14 cellular contexts compared by ENCODE assay signal in genomic region chr4:99943904-99944437, GRCh38. TPM values are rescaled to one million over a fixed set of nuclear protein-coding genes. Genes with fewer than 3 reads are reported as not detected.
DNase-seq lines count a peak whose midpoint lies in the region; ATAC-seq and TF ChIP-seq lines count a peak whose summit lies in the region.
"Had no signal": no experiment of that assay in that cellular context is flagged by ENCODE, and none has a peak within 500 bp of the region (broad histone marks: within the 10 kb centered on the region; RNA-seq: fewer than 3 reads in every experiment).

No MANE protein-coding gene starts in this region.

- ATAC-seq in GM18870 (IDR thresholded peaks at IDR 0.05; ENCODE audit: unreplicated experiment) (peak; percentile 28), naive B cell (ENCODE audit: low read depth in 2 of 2) (no peak), GM19395 (IDR thresholded peaks at IDR 0.05; ENCODE audit: unreplicated experiment) (no peak)
- ATAC-seq: esophagus mucosa, Panc1 had no signal

- H3K27me3 Mint-ChIP-seq in Caco-2 (ENCODE audit: insufficient read depth, unreplicated experiment), result no peaks in the 10 kb centered on the region
- no peaks in the 10 kb centered on the region for H3K27me3 Mint-ChIP-seq in activated CD4-positive, alpha-beta memory T cell treated with anti-CD3 and anti-CD28 coated beads, Interleukin-2, amount 10 ng/mL, durations not matched to agents 7 days and 5 days
- H3K27me3 Mint-ChIP-seq in naive B cell, result no peaks in the 10 kb centered on the region

- H3K27ac ChIP-seq in coronary artery (no peak overlapping the region), uterus (no peak overlapping the region)
- H3K27ac ChIP-seq: testis had no signal

- H3K9me3 Mint-ChIP-seq in Caco-2 (ENCODE audit: unreplicated experiment) (no peaks in the 10 kb centered on the region), naive B cell (no peaks in the 10 kb centered on the region)
- H3K9me3 Mint-ChIP-seq in activated CD4-positive, alpha-beta memory T cell treated with anti-CD3 and anti-CD28 coated beads, Interleukin-2, amount 10 ng/mL, durations not matched to agents 7 days and 5 days, result no peaks in the 10 kb centered on the region

- TF ChIP-seq CTCF in Caco-2 (IDR thresholded peaks at IDR 0.05; ENCODE audit: insufficient read depth in 1 of 2, low read depth in 1 of 2, low read length in 1 of 2, severe bottlenecking in 1 of 2, unreplicated experiment in 1 of 2) (no peak), coronary artery (IDR thresholded peaks at IDR 0.05) (no peak), uterus (IDR thresholded peaks at IDR 0.05) (no peak)

- CTCF ChIA-PET in Caco-2 (lab: Charles Lee), result no interaction called here
- CTCF ChIA-PET in activated CD4-positive, alpha-beta memory T cell treated with anti-CD3 and anti-CD28 coated beads, Interleukin-2, amount 10 ng/mL, durations not matched to agents 7 days and 5 days (lab: Charles Lee), result interaction anchor here (1.4 kb wide), 1 partner anchor 128 kb away, joined by 3 read pairs; the partner anchor contains the start of gene DAPP1

- H3K4me1 Mint-ChIP-seq in Caco-2 (ENCODE audit: low read depth, unreplicated experiment) (no peaks in the 10 kb centered on the region), naive B cell (peaks cover 24 to 41% (median 40%) of the 10 kb centered on the region in 3 donors)
- peaks cover 59% of the 10 kb centered on the region for H3K4me1 Mint-ChIP-seq in activated CD4-positive, alpha-beta memory T cell treated with anti-CD3 and anti-CD28 coated beads, Interleukin-2, amount 10 ng/mL, durations not matched to agents 7 days and 5 days

- peaks cover 16% of the 10 kb centered on the region; the same call in 1 of the 2 replicates for H3K4me1 ChIP-seq in Caco-2
- H3K4me1 ChIP-seq in uterus, result no peaks in the 10 kb centered on the region

- intact Hi-C loops in Caco-2 (cut with micrococcal nuclease; ENCODE audit: unreplicated experiment) (no loop called here), uterus (cut with DNase I; ENCODE audit: low total_unique reads) (loop anchor here (10.0 kb wide), 1 partner anchor 49 kb away; the partner anchor contains the start of gene LAMTOR3)

- H3K4me3 ChIP-seq in Caco-2 (ENCODE audit: low read depth, low read length) (no peak overlapping the region), coronary artery (no peak overlapping the region), uterus (no peak overlapping the region)
- H3K4me3 ChIP-seq: testis had no signal

- H3K9me3 ChIP-seq in Caco-2 (no peaks in the 10 kb centered on the region), uterus (no peaks in the 10 kb centered on the region)
- H3K9me3 ChIP-seq: testis had no signal

- no peak overlapping the region for H3K27ac Mint-ChIP-seq in Caco-2 (ENCODE audit: unreplicated experiment)
- H3K27ac Mint-ChIP-seq in activated CD4-positive, alpha-beta memory T cell treated with anti-CD3 and anti-CD28 coated beads, Interleukin-2, amount 10 ng/mL, durations not matched to agents 7 days and 5 days, result peak overlapping the region; percentile 23
- H3K27ac Mint-ChIP-seq in naive B cell, result peak overlapping the region in 2 of 6 donors; percentile 90 to 97

- peaks cover 34% of the 10 kb centered on the region for H3K36me3 Mint-ChIP-seq in Caco-2 (ENCODE audit: insufficient read depth, unreplicated experiment)
- peaks cover 58% of the 10 kb centered on the region for H3K36me3 Mint-ChIP-seq in activated CD4-positive, alpha-beta memory T cell treated with anti-CD3 and anti-CD28 coated beads, Interleukin-2, amount 10 ng/mL, durations not matched to agents 7 days and 5 days (ENCODE audit: low read depth)
- H3K36me3 Mint-ChIP-seq in naive B cell, result no peaks in the 10 kb centered on the region

- TF ChIP-seq POLR2A in uterus (IDR thresholded peaks at IDR 0.05), result no peak

- H3K27me3 ChIP-seq in Caco-2 (replicated peaks; ENCODE audit: control insufficient read depth, insufficient read depth, low read length) (no peaks in the 10 kb centered on the region), uterus (no peaks in the 10 kb centered on the region)
- H3K27me3 ChIP-seq: testis had no signal

- BruUV-seq in Caco-2 (replicated peaks; lab: Mats Ljungman, UMichigan), result no TSS peak

- H3K4me3 Mint-ChIP-seq in Caco-2 (ENCODE audit: unreplicated experiment), result peak overlapping the region; percentile 19
- H3K4me3 Mint-ChIP-seq in activated CD4-positive, alpha-beta memory T cell treated with anti-CD3 and anti-CD28 coated beads, Interleukin-2, amount 10 ng/mL, durations not matched to agents 7 days and 5 days, result peak overlapping the region; percentile 32
- H3K4me3 Mint-ChIP-seq in naive B cell, result peak overlapping the region in 5 of 8 donors; percentile 15 to 99 (median 76)

- no peaks in the 10 kb centered on the region for H3K36me3 ChIP-seq in Caco-2 (ENCODE audit: control insufficient read depth, insufficient read depth, low read length)
- H3K36me3 ChIP-seq in uterus, result no peaks in the 10 kb centered on the region

- POLR2A ChIA-PET in Caco-2 (lab: Charles Lee), result no interaction called here
- POLR2A ChIA-PET in activated CD4-positive, alpha-beta memory T cell treated with anti-CD3 and anti-CD28 coated beads, Interleukin-2, amount 10 ng/mL, durations not matched to agents 7 days and 5 days (lab: Charles Lee), result no interaction called here

- DNase-seq in Caco-2 (no peak), naive B cell (no peak), NCI-H1092 treated with DMSO at 0.1 percent for 48 hours (lab: John Stamatoyannopoulos, UW) (no peak), coronary artery (ENCODE audit: low spot score) (no peak), uterus (no peak)
- DNase-seq in activated CD4-positive, alpha-beta memory T cell treated with anti-CD3 and anti-CD28 coated beads, Interleukin-2, amount 10 ng/mL, durations not matched to agents 7 days and 5 days, result no peak
- DNase-seq: DMS53, Kasumi-1, NCI-H226, testis had no signal

RNA-seq across cellular contexts. Expression of gene DNAJB14, which starts 2.4 kb away (rescaled TPM):
- total RNA-seq in Caco-2 (2022), result 32.7 and 37.3 TPM in 2 replicates
- total RNA-seq in activated CD4-positive, alpha-beta memory T cell treated with anti-CD3 and anti-CD28 coated beads, Interleukin-2, amount 10 ng/mL, durations not matched to agents 7 days and 5 days, result 10 to 100 TPM; 53.7 to 55.4 TPM
- 10 to 100 TPM; 11.7 to 51.2 (median 39.7) TPM for polyA plus RNA-seq in naive B cell (ENCODE audit: low read depth in 6 of 6)
- 100 to 1,000 TPM in 1 of 4 donors, 10 to 100 TPM in 3; 33.5 to 151 (median 71.5) TPM for total RNA-seq in uterus

RNA-seq across cellular contexts. Expression of gene H2AZ1, which starts 6.1 kb away (rescaled TPM):
- total RNA-seq in Caco-2 (2022) (430 and 457 TPM in 2 replicates), uterus (100 to 1,000 TPM in 3 of 4 donors, 10 to 100 TPM in 1; 99.7 to 206 (median 134) TPM)
- 100 to 1,000 TPM; 542 to 545 TPM for total RNA-seq in activated CD4-positive, alpha-beta memory T cell treated with anti-CD3 and anti-CD28 coated beads, Interleukin-2, amount 10 ng/mL, durations not matched to agents 7 days and 5 days
- 100 to 1,000 TPM; 213 to 307 (median 256) TPM for polyA plus RNA-seq in naive B cell (ENCODE audit: low read depth in 6 of 6)

RNA-seq across cellular contexts. Expression of gene LAMTOR3, which starts 49.7 kb away (rescaled TPM):
- 33.6 and 34.0 TPM in 2 replicates for total RNA-seq in Caco-2 (2022)
- total RNA-seq in activated CD4-positive, alpha-beta memory T cell treated with anti-CD3 and anti-CD28 coated beads, Interleukin-2, amount 10 ng/mL, durations not matched to agents 7 days and 5 days, result 10 to 100 TPM; 28.1 to 29.2 TPM
- 10 to 100 TPM; 19.6 to 43.7 (median 26.6) TPM for polyA plus RNA-seq in naive B cell (ENCODE audit: low read depth in 6 of 6)
- 10 to 100 TPM; 37.9 to 87.0 (median 40.3) TPM for total RNA-seq in uterus

Comparison
In these comparisons a context has a peak if more than half of its experiments do, and no peak if none do; other contexts are left out.
1. H3K4me3 Mint-ChIP-seq: peak in every context shown above with its lines; median percentile 76 in naive B cell; 32 in activated CD4-positive, alpha-beta memory T cell treated with anti-CD3 and anti-CD28 coated beads, Interleukin-2, amount 10 ng/mL, durations not matched to agents 7 days and 5 days; 19 in Caco-2.